19 cellular contexts compared by ENCODE assay signal in genomic region chr20:3894796-3895195, GRCh38. TPM values are rescaled to one million over a fixed set of nuclear protein-coding genes. Genes with fewer than 3 reads are reported as not detected.
DNase-seq lines count a peak whose midpoint lies in the region; ATAC-seq, FAIRE-seq and TF ChIP-seq lines count a peak whose summit lies in the region.
"Had no signal": no experiment of that assay in that cellular context is flagged by ENCODE, and none has a peak within 500 bp of the region (broad histone marks: within the 10 kb centered on the region; RNA-seq: fewer than 3 reads in every experiment).

No MANE protein-coding gene starts in this region.

- H3K27ac Mint-ChIP-seq in T-cell (peak overlapping the region; percentile 31 to 47), glutamatergic neuron (ENCODE audit: unreplicated experiment) (no peak overlapping the region)

- POLR2A ChIA-PET in A549 (lab: Yijun Ruan, JAX), result no interaction called here
- POLR2A ChIA-PET in T-cell (lab: Charles Lee), result interaction anchor here in 1 of 2 donors (0.7 kb wide), 1 partner anchor 84 kb away, joined by 3 read pairs; no protein-coding TSS in a partner anchor

- no peak for TF ChIP-seq RAD21 in A549 (conservative IDR thresholded peaks at IDR 0.05 in 1 of 2, IDR thresholded peaks at IDR 0.05 in 1 of 2)

- no peak overlapping the region for H3K4me2 ChIP-seq in A549

- H3K36me3 Mint-ChIP-seq in T-cell (peaks cover 22% of the 10 kb centered on the region), glutamatergic neuron (ENCODE audit: unreplicated experiment) (peaks cover 9% of the 10 kb centered on the region)

- H3K27ac ChIP-seq in A549, result no peak overlapping the region
- H3K27ac ChIP-seq: thyroid gland had no signal

- no peaks in the 10 kb centered on the region for H3K9me3 Mint-ChIP-seq in T-cell
- peaks cover 9% of the 10 kb centered on the region for H3K9me3 Mint-ChIP-seq in glutamatergic neuron (ENCODE audit: unreplicated experiment)

- FAIRE-seq in A549 (lab: Jason Lieb, UNC), result no peak
- FAIRE-seq: colon, H1, TTC549 had no signal

- H3K27me3 Mint-ChIP-seq in T-cell (no peaks in the 10 kb centered on the region), glutamatergic neuron (ENCODE audit: unreplicated experiment) (peaks cover 12% of the 10 kb centered on the region)

- TF ChIP-seq POLR2A in A549 (IDR thresholded peaks at IDR 0.05; ENCODE audit: low read length), result no peak

- H3K4me3 Mint-ChIP-seq in T-cell (peak overlapping the region; percentile 8 to 18 (median 17)), glutamatergic neuron (ENCODE audit: unreplicated experiment) (peak overlapping the region; percentile 22)

- H3K4me1 Mint-ChIP-seq in T-cell (peaks cover 82 to 85% (median 82%) of the 10 kb centered on the region in 3 donors), glutamatergic neuron (ENCODE audit: low read depth, unreplicated experiment) (peaks cover 28% of the 10 kb centered on the region)

- ATAC-seq in A549, result no peak
- no peak for ATAC-seq in T-cell (replicated peaks in 1 of 4)

- CTCF ChIA-PET in A549 (lab: Yijun Ruan, JAX) (interaction anchor here (0.6 to 2.2 kb wide), 4 partner anchors 33 to 178 kb away, joined by 3 to 7 read pairs (median 4); partner anchors contain the start of gene CENPB), T-cell (lab: Charles Lee) (interaction anchor here in 1 of 2 donors (0.6 kb wide), 1 partner anchor 122 kb away, joined by 5 read pairs; no protein-coding TSS in a partner anchor)

- no peaks in the 10 kb centered on the region for H3K9me3 ChIP-seq in A549
- H3K9me3 ChIP-seq: left ventricle myocardium inferior, thyroid gland had no signal

- peaks cover 80% of the 10 kb centered on the region for H3K4me1 ChIP-seq in A549

- H3K4me3 ChIP-seq in A549, result no peak overlapping the region
- H3K4me3 ChIP-seq: left ventricle myocardium inferior, smooth muscle cell, thyroid gland had no signal

- no peak for DNase-seq in A549 (ENCODE audit: low read depth in 1 of 2, low spot score in 1 of 2)
- peak; percentile 19 for DNase-seq in CD1c-positive myeloid dendritic cell (ENCODE audit: extremely low spot score)
- no peak for DNase-seq in T-cell
- no peak for DNase-seq in glutamatergic neuron
- no peak for DNase-seq in nucleus accumbens (lab: John Stamatoyannopoulos, UW)
- no peak for DNase-seq in AG08395 (ENCODE audit: low spot score)
- no peak for DNase-seq in activated effector memory CD4-positive, alpha-beta T cell treated with Interleukin-2 at 50 U/mL for 16 hours
- DNase-seq in RKO (ENCODE audit: low spot score), result no peak
- DNase-seq: activated CD4-positive, alpha-beta T cell treated with anti-CD3 and anti-CD28 coated beads, Interleukin-2, amount 50 U/mL, for 1 hour; activated gamma-delta T cell treated with Interleukin-2 at 50 U/mL for 16 hours; left ventricle myocardium inferior; NCI-H1092; NCI-H526 treated with DMSO at 0.1 percent for 48 hours; posterior cingulate gyrus had no signal

- WGBS in A549 (ENCODE audit: missing lambda C conversion rate), result 88% methylated on average over 5 of the region's 5 CpGs

- TF ChIP-seq CTCF in A549 (IDR thresholded peaks at IDR 0.05) (no peak), glutamatergic neuron (IDR thresholded peaks at IDR 0.05; ENCODE audit: partially characterized antibody, unreplicated experiment) (no peak)

- TF ChIP-seq EP300 in A549 (IDR thresholded peaks at IDR 0.05), result no peak

TF ChIP-seq in A549, 52 proteins besides CTCF, POLR2A, EP300 and RAD21:
- TF ChIP-seq MAFK (IDR thresholded peaks at IDR 0.05; ENCODE audit: partially characterized antibody) (peak; percentile 56), HEYL (CRISPR knock-in tag; IDR thresholded peaks at IDR 0.05) (no peak)

RNA-seq across cellular contexts. Expression of gene PANK2, which starts 5.6 kb away (rescaled TPM):
- polyA plus RNA-seq in A549 (2011; rRNA removed), result 39.3 and 45.9 TPM in 2 replicates
- polyA plus RNA-seq in A549 (2012; cell fraction: cytosol; rRNA removed), result 22.6 and 24.5 TPM in 2 replicates
- 28.4 and 38.2 TPM in 2 replicates for polyA plus RNA-seq in A549 (2012; cell fraction: nucleus; rRNA removed)
- polyA plus RNA-seq in A549 (2017; fragmentation: RNase III; extraction: RNeasy Plus Mini Kit Qiagen cat#74134 plus additional on column Dnase treatment), result 40.3 to 44.6 TPM (median 43.8 TPM) in 3 replicates
- 35.8 and 40.1 TPM in 2 replicates for polyA minus RNA-seq in A549 (2011; rRNA and poly(A)+ RNA removed)
- total RNA-seq in T-cell, result 10 to 100 TPM; 45.0 to 67.0 (median 63.6) TPM
- 60.3 TPM for total RNA-seq in glutamatergic neuron (ENCODE audit: unreplicated experiment)

RNA-seq across cellular contexts. Expression of gene MAVS, which starts 48.2 kb away (rescaled TPM):
- polyA plus RNA-seq in A549 (2011; rRNA removed), result 18.9 and 25.7 TPM in 2 replicates
- 11.0 and 15.5 TPM in 2 replicates for polyA plus RNA-seq in A549 (2012; cell fraction: cytosol; rRNA removed)
- 27.5 and 30.4 TPM in 2 replicates for polyA plus RNA-seq in A549 (2012; cell fraction: nucleus; rRNA removed)
- polyA plus RNA-seq in A549 (2017; fragmentation: RNase III; extraction: RNeasy Plus Mini Kit Qiagen cat#74134 plus additional on column Dnase treatment), result 28.4 to 31.0 TPM (median 29.1 TPM) in 3 replicates
- 45.7 and 47.5 TPM in 2 replicates for polyA minus RNA-seq in A549 (2011; rRNA and poly(A)+ RNA removed)
- 10 to 100 TPM; 25.7 to 46.9 (median 43.3) TPM for total RNA-seq in T-cell
- 25.8 TPM for total RNA-seq in glutamatergic neuron (ENCODE audit: unreplicated experiment)
